ENCODE assay signal across 14 cellular contexts in the genomic region with DNA sequence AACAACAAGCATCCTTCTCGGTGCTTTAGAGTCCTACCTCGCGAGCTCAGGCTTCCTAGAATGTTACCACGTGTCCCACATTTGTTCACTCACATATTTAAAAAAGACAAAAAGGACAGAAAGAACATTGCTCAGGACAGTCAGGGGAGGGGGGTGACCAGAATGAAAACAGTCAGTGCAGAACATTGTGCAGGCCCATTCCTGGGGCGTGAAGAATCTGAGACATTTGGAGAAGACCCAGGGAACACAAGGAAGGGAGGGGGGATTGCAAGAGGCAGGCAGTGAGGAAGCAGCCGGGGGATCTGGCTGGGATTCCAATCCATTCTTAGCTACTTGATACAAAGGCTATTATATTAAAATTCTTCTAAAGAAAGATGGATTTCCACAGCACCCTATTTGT.
DNase-seq lines count a peak whose midpoint lies in the region; ATAC-seq and TF ChIP-seq lines count a peak whose summit lies in the region.
"Had no signal": no experiment of that assay in that cellular context is flagged by ENCODE, and none has a peak within 500 bp of the region (broad histone marks: within the 10 kb centered on the region; RNA-seq: fewer than 3 reads in every experiment).

No MANE protein-coding gene starts in this region.

- DNase-seq in EH (ENCODE audit: low read depth) (peak; percentile 74), astrocyte of the hippocampus (ENCODE audit: low read depth, low spot score) (peak; percentile 81), neuronal stem cell (ENCODE audit: low spot score) (no peak), aorta (no peak), mucosa of descending colon (no peak)
- DNase-seq: activated effector memory CD4-positive, alpha-beta T cell treated with Interleukin-2 at 50 U/mL for 16 hours; foreskin melanocyte; NCI-H1048; T-cell had no signal

- H3K14ac ChIP-seq in neuronal stem cell (ENCODE audit: low read length), result no peak overlapping the region

- WGBS in gastroesophageal sphincter (ENCODE audit: low coverage in 1 of 2), 2 donors, result 11 to 25% methylated on average over 6 of the region's 6 CpGs
- WGBS in neuronal stem cell (ENCODE audit: extremely low coverage in 2 of 2, insufficient read length in 2 of 2, insufficient replicate concordance in 1 of 2), 2 donors, result no CpG with 5 or more reads among the region's 6 CpGs
- 22 to 24% methylated on average over 6 of the region's 6 CpGs for WGBS in aorta, 2 donors

- no peak for TF ChIP-seq EP300 in gastroesophageal sphincter (IDR thresholded peaks at IDR 0.05)

- H3K27me3 ChIP-seq in gastroesophageal sphincter, result no peaks in the 10 kb centered on the region
- no peaks in the 10 kb centered on the region for H3K27me3 ChIP-seq in neuronal stem cell (ENCODE audit: control insufficient read depth in 3 of 3, insufficient read depth in 3 of 3, low read depth in 1 of 3, low read length in 3 of 3)
- H3K27me3 ChIP-seq in aorta (ENCODE audit: control insufficient read depth in 1 of 2, insufficient read depth in 2 of 2, low read length in 1 of 2), result no peaks in the 10 kb centered on the region

- ATAC-seq in gastroesophageal sphincter (peak; percentile 90), GM19324 (IDR thresholded peaks at IDR 0.05; ENCODE audit: low FRiP score, unreplicated experiment) (no peak), aorta (ENCODE audit: low FRiP score) (no peak), mucosa of descending colon (no peak), GM21360 (IDR thresholded peaks at IDR 0.05; ENCODE audit: unreplicated experiment) (no peak)
- ATAC-seq: stimulated activated memory B cell treated with anti-CD40 and anti-IgM and Interleukin-4, amounts not matched to agents 10 μg/mL and 1 μg/mL and 100 μg/mL, for 72 hours; T-cell had no signal

- no peak overlapping the region for H3K9ac ChIP-seq in neuronal stem cell (ENCODE audit: low read depth, low read length, poor library complexity)

- H3K9me3 ChIP-seq in gastroesophageal sphincter, result no peaks in the 10 kb centered on the region
- H3K9me3 ChIP-seq in neuronal stem cell (replicated peaks in 1 of 2; ENCODE audit: control insufficient read depth in 2 of 2, insufficient read depth in 1 of 2, low read depth in 1 of 2, low read length in 2 of 2), result peaks cover 3% of the 10 kb centered on the region in 2 donors
- H3K9me3 ChIP-seq in aorta (ENCODE audit: control insufficient read depth, low read length), result no peaks in the 10 kb centered on the region
- H3K9me3 ChIP-seq in mucosa of descending colon, result no peaks in the 10 kb centered on the region

- intact Hi-C loops in aorta (cut with DNase I), result no loop called here
- intact Hi-C loops in mucosa of descending colon (cut with DNase I, micrococcal nuclease), result no loop called here

- no peak overlapping the region for H2AK5ac ChIP-seq in neuronal stem cell (ENCODE audit: low read depth, low read length)

- no peak overlapping the region for H3K4me2 ChIP-seq in neuronal stem cell (ENCODE audit: insufficient read depth, low read length, poor library complexity, severe bottlenecking)

- H4K8ac ChIP-seq in neuronal stem cell (ENCODE audit: low read depth, low read length), result no peak overlapping the region

- H2BK120ac ChIP-seq in neuronal stem cell (ENCODE audit: low read depth, low read length), result no peak overlapping the region

- H2BK12ac ChIP-seq in neuronal stem cell (ENCODE audit: low read length), result no peak overlapping the region

- no peak overlapping the region for H3K18ac ChIP-seq in neuronal stem cell (ENCODE audit: low read length)

- peak overlapping the region in 3 of 4 donors; percentile 58 to 75 (median 75) for H3K27ac ChIP-seq in gastroesophageal sphincter
- H3K27ac ChIP-seq in neuronal stem cell (replicated peaks; ENCODE audit: low read length), result no peak overlapping the region
- no peak overlapping the region for H3K27ac ChIP-seq in aorta (ENCODE audit: low read depth in 1 of 2, low read length in 2 of 2)
- H3K27ac ChIP-seq: skin epidermis had no signal

- H2AFZ ChIP-seq in neuronal stem cell (ENCODE audit: low read length), result peak overlapping the region; percentile 41

- peaks cover 0 to 25% (median 2%) of the 10 kb centered on the region in 3 donors for H3K4me1 ChIP-seq in gastroesophageal sphincter
- H3K4me1 ChIP-seq in neuronal stem cell (ENCODE audit: control insufficient read depth in 2 of 2, insufficient read depth in 1 of 2, low read depth in 1 of 2, low read length in 2 of 2), result peaks cover 3 to 6% of the 10 kb centered on the region in 2 donors
- H3K4me1 ChIP-seq in aorta (ENCODE audit: control insufficient read depth in 1 of 2, insufficient read depth in 2 of 2, low read length in 2 of 2), result no peaks in the 10 kb centered on the region
- H3K4me1 ChIP-seq in mucosa of descending colon (ENCODE audit: low read depth), result no peaks in the 10 kb centered on the region

- H3K4me3 ChIP-seq in gastroesophageal sphincter, result no peak overlapping the region
- no peak overlapping the region for H3K4me3 ChIP-seq in neuronal stem cell (ENCODE audit: low read length in 2 of 2)
- no peak overlapping the region for H3K4me3 ChIP-seq in aorta (ENCODE audit: low read length in 2 of 2)
- H3K4me3 ChIP-seq in mucosa of descending colon, result no peak overlapping the region
- H3K4me3 ChIP-seq: skin epidermis had no signal

- H3K4ac ChIP-seq in neuronal stem cell (ENCODE audit: low read length), result no peak overlapping the region

- no peak overlapping the region for H3K23ac ChIP-seq in neuronal stem cell (ENCODE audit: low read depth, low read length, poor library complexity)

- H3K36me3 ChIP-seq in gastroesophageal sphincter, result no peaks in the 10 kb centered on the region
- no peaks in the 10 kb centered on the region for H3K36me3 ChIP-seq in neuronal stem cell (replicated peaks in 1 of 2; ENCODE audit: control insufficient read depth in 2 of 2, insufficient read depth in 2 of 2, low read length in 2 of 2)
- no peaks in the 10 kb centered on the region for H3K36me3 ChIP-seq in aorta (ENCODE audit: control insufficient read depth in 1 of 2, insufficient read depth in 2 of 2, low read length in 1 of 2)
- H3K36me3 ChIP-seq in mucosa of descending colon (ENCODE audit: low read depth), result no peaks in the 10 kb centered on the region

- H2BK15ac ChIP-seq in neuronal stem cell (ENCODE audit: low read length), result no peak overlapping the region

- TF ChIP-seq POLR2A in gastroesophageal sphincter (IDR thresholded peaks at IDR 0.05), result no peak

- no peaks in the 10 kb centered on the region for H3K79me1 ChIP-seq in neuronal stem cell (ENCODE audit: low read depth, low read length)

- H4K91ac ChIP-seq in neuronal stem cell (ENCODE audit: low read depth, low read length, poor library complexity), result no peak overlapping the region

- H2BK5ac ChIP-seq in neuronal stem cell (ENCODE audit: low read length), result no peak overlapping the region

- no peak for TF ChIP-seq CTCF in gastroesophageal sphincter (IDR thresholded peaks at IDR 0.05)
- TF ChIP-seq CTCF in mucosa of descending colon (IDR thresholded peaks at IDR 0.05), result no peak

Comparison
In these comparisons a context has a peak if more than half of its experiments do, and no peak if none do; other contexts are left out.
1. DNase-seq: peak in EH (single experiment) and astrocyte of the hippocampus (single experiment); none in neuronal stem cell (single experiment), aorta (0 of 2) and mucosa of descending colon (0 of 3).
2. H3K27ac ChIP-seq: peak in gastroesophageal sphincter (3 of 4); none in neuronal stem cell (single experiment) and aorta (0 of 2).